Comparison of ENCODE assay signal across 8 cellular contexts in genomic region chr11:18720811-18721575, GRCh38. TPM values are rescaled to one million over a fixed set of nuclear protein-coding genes. Genes with fewer than 3 reads are reported as not detected.
DNase-seq lines count a peak whose midpoint lies in the region; ATAC-seq and TF ChIP-seq lines count a peak whose summit lies in the region.

No MANE protein-coding gene starts in this region.

- no peaks in the 10 kb centered on the region for H3K27me3 Mint-ChIP-seq in activated CD4-positive, alpha-beta T cell treated with anti-CD3 and anti-CD28 coated beads for 36 hours

- H3K4me1 Mint-ChIP-seq in activated CD4-positive, alpha-beta T cell treated with anti-CD3 and anti-CD28 coated beads for 36 hours, result peaks cover 5% of the 10 kb centered on the region

- peak overlapping the region; percentile 78 for H3K4me3 Mint-ChIP-seq in activated CD4-positive, alpha-beta T cell treated with anti-CD3 and anti-CD28 coated beads for 36 hours

- CTCF ChIA-PET in activated CD4-positive, alpha-beta T cell treated with anti-CD3 and anti-CD28 coated beads for 36 hours (lab: Charles Lee), result interaction anchor here (0.6 to 4.7 kb wide), 29 partner anchors 8 to 744 kb away, joined by 3 to 55 read pairs (median 4); partner anchors contain the start of genes GTF2H1, HPS5, SAAL1 and TSG101

- peak overlapping the region; percentile 61 for H3K4me3 ChIP-seq in choroid plexus epithelial cell (ENCODE audit: low read depth, low read length)

- TF ChIP-seq CTCF in choroid plexus epithelial cell (conservative IDR thresholded peaks at IDR 0.05; ENCODE audit: low read depth, low read length), result no peak

- no peaks in the 10 kb centered on the region for H3K36me3 Mint-ChIP-seq in activated CD4-positive, alpha-beta T cell treated with anti-CD3 and anti-CD28 coated beads for 36 hours (ENCODE audit: low read depth)

- H3K9me3 Mint-ChIP-seq in activated CD4-positive, alpha-beta T cell treated with anti-CD3 and anti-CD28 coated beads for 36 hours (ENCODE audit: low read depth), result no peaks in the 10 kb centered on the region

- POLR2A ChIA-PET in activated CD4-positive, alpha-beta T cell treated with anti-CD3 and anti-CD28 coated beads for 36 hours (lab: Charles Lee), result no interaction called here

- peak overlapping the region; percentile 22 for H3K27ac Mint-ChIP-seq in activated CD4-positive, alpha-beta T cell treated with anti-CD3 and anti-CD28 coated beads for 36 hours

- ATAC-seq in GM21786 (IDR thresholded peaks at IDR 0.05; ENCODE audit: unreplicated experiment) (peak; percentile 63), HG02970 (IDR thresholded peaks at IDR 0.05; ENCODE audit: low FRiP score, unreplicated experiment) (no peak)
- ATAC-seq in activated CD4-positive, alpha-beta T cell treated with anti-CD3 and anti-CD28 coated beads for 36 hours, result peak; percentile 88

- peak; percentile 40 for DNase-seq in DMS79 treated with DMSO at 0.1 percent for 48 hours (lab: John Stamatoyannopoulos, UW)
- DNase-seq in NCI-H1105 treated with DMSO at 0.1 percent for 48 hours (lab: John Stamatoyannopoulos, UW), result peak; percentile 88
- DNase-seq in activated CD4-positive, alpha-beta T cell treated with anti-CD3 and anti-CD28 coated beads for 36 hours, result peak; percentile 87
- peak; percentile 57 for DNase-seq in choroid plexus epithelial cell (ENCODE audit: low read depth)
- DNase-seq in left kidney (ENCODE audit: low read depth, low spot score), result peak; percentile 95
- DNase-seq in stimulated activated CD4-positive, alpha-beta T cell treated with anti-CD3 and anti-CD28 coated beads, Interleukin-1b, Interleukin-23, amount 100 ng/mL, for 4 hours (ENCODE audit: low read depth in 2 of 2), result peak; percentile 76 to 77

- intact Hi-C loops in activated CD4-positive, alpha-beta T cell treated with anti-CD3 and anti-CD28 coated beads for 36 hours (cut with DNase I, micrococcal nuclease), result loop anchor here (1.0 to 5.0 kb wide), 6 partner anchors 23 to 709 kb away; partner anchors contain the start of genes TSG101 (in 2 of the 2), SERGEF (in 1 of the 2), SPTY2D1 (in 1 of the 2) and TMEM86A (in 1 of the 2)

RNA-seq across cellular contexts. Expression of gene IGSF22, which starts 5.0 kb away (rescaled TPM):
- under 1 TPM; 0.28 to 0.41 TPM for total RNA-seq in activated CD4-positive, alpha-beta T cell treated with anti-CD3 and anti-CD28 coated beads for 36 hours

RNA-seq across cellular contexts. Expression of gene TMEM86A, which starts 22.4 kb away (rescaled TPM):
- under 1 TPM; 0.09 to 0.26 TPM for total RNA-seq in activated CD4-positive, alpha-beta T cell treated with anti-CD3 and anti-CD28 coated beads for 36 hours

Comparison
In these comparisons a context has a peak if more than half of its experiments do, and no peak if none do; other contexts are left out.
1. DNase-seq: peak in every context shown above with its lines; median percentile 95 in left kidney; 88 in NCI-H1105 treated with DMSO at 0.1 percent for 48 hours; 87 in activated CD4-positive, alpha-beta T cell treated with anti-CD3 and anti-CD28 coated beads for 36 hours; 76 in stimulated activated CD4-positive, alpha-beta T cell treated with anti-CD3 and anti-CD28 coated beads, Interleukin-1b, Interleukin-23, amount 100 ng/mL, for 4 hours; 57 in choroid plexus epithelial cell; 40 in DMS79 treated with DMSO at 0.1 percent for 48 hours.